8 cellular contexts compared by ENCODE assay signal in the genomic region with DNA sequence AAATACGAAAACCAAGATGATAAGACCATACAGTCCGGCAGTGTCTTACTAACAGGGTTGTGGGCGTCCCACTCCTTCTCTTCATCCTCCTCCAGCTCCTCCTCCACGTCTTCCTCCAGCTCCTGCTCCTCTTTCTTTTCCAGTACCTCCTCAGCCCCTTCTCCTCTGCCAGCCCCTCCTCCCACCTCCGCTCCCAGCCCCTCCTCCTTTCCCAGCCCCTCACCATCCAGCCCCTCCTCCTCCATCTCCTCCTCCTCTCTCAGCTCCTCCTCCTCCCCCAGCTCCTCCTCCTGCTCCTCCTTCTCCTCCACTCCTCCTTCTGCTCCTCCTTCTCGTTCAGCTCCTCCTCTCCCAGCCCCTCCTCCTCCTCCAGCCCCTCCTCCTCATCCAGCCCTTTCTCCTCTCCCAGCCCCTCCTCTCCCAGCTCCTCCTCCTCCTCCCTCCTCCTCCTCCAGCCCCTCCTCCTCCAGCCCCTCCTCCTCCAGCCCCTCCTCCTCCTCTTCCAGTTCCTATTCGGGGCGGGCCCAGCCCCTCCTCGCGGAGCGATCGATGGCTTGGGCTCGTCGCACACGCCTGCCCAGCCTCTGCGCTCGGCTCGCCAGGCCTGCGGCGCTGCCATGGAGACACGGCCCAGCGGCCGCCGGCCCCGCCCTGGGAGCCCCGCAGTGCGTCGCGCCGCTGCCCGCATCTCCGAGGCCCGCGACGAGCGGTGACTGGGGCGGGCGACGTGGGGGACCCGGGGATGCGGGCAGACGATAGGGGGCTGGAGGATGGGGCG. TPM values are rescaled to one million over a fixed set of nuclear protein-coding genes. Genes with fewer than 3 reads are reported as not detected.
A peak's percentile ranks its signal among the peaks of the same experiment; 100 is the strongest.
DNase-seq lines count a peak whose midpoint lies in the region; ATAC-seq, FAIRE-seq and TF ChIP-seq lines count a peak whose summit lies in the region.

A gene with protein sequence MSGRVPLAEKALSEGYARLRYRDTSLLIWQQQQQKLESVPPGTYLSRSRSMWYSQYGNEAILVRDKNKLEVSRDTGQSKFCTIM (plus strand): TSS at position 654 of the 778 bp plus-strand sequence. CDS start 1,267 bp downstream, outside the sequence.

- BruUV-seq in OCI-LY7 (replicated peaks; lab: Mats Ljungman, UMichigan) (no TSS peak), endothelial cell of umbilical vein (replicated peaks; lab: Mats Ljungman, UMichigan) (no TSS peak)

- H3K4me1 ChIP-seq in OCI-LY7 (ENCODE audit: insufficient read depth, low read length, poor library complexity, severe bottlenecking): peaks cover 12% of the 10 kb centered on the region
- H3K4me1 ChIP-seq in endothelial cell of umbilical vein (ENCODE audit: control insufficient read depth, extremely low read depth, insufficient read depth, low read length): peaks cover 5% of the 10 kb centered on the region

- DNase-seq in COLO829 (ENCODE audit: low spot score): peak; percentile 99
- peak; percentile 96 for DNase-seq in HuH-7 (ENCODE audit: low spot score)
- peak; percentile 98 for DNase-seq in OCI-LY7 (ENCODE audit: low spot score)
- peak; percentile 90 for DNase-seq in activated CD8-positive, alpha-beta memory T cell treated with anti-CD3 and anti-CD28 coated beads, Interleukin-2, amount 50 U/mL, for 48 hours
- peak; percentile 98 for DNase-seq in endothelial cell of umbilical vein (ENCODE audit: low read depth, low spot score)
- DNase-seq in midbrain (lab: John Stamatoyannopoulos, UW): peak; percentile 97
- DNase-seq in stimulated activated CD8-positive, alpha-beta memory T cell treated with anti-CD3 and anti-CD28 coated beads, Interleukin-15, amount 100 ng/mL, for 48 hours (ENCODE audit: low read depth in 2 of 2): peak; percentile 88 to 92

- ATAC-seq in GM21447 (IDR thresholded peaks at IDR 0.05; ENCODE audit: unreplicated experiment): peak; percentile 65

- dilution Hi-C loops in endothelial cell of umbilical vein (cut with MboI; ENCODE audit: extremely low pct_ligation_motif_present, low sequenced_read_pairs): no loop called here

- CTCF ChIA-PET in OCI-LY7 (lab: Charles Lee; ENCODE audit: unreplicated experiment): interaction anchor here (0.6 to 1.6 kb wide), 5 partner anchors 26 to 1506 kb away, joined by 3 to 8 read pairs (median 3); no protein-coding TSS in a partner anchor
- CTCF ChIA-PET in endothelial cell of umbilical vein (lab: Charles Lee): interaction anchor here (0.8 to 4.0 kb wide), 6 partner anchors 10 to 425 kb away, joined by 3 to 24 read pairs (median 5); no protein-coding TSS in a partner anchor

- H3K27ac ChIP-seq in OCI-LY7 (ENCODE audit: low read depth, low read length, poor library complexity, severe bottlenecking) (peak within 1 kb of the TSS; percentile 54), endothelial cell of umbilical vein (ENCODE audit: insufficient read depth, low read depth, low read length) (no peak within 1 kb of the TSS)

- H4K20me1 ChIP-seq in OCI-LY7 (ENCODE audit: insufficient read depth, low read length): no peaks in the 10 kb centered on the region
- no peaks in the 10 kb centered on the region for H4K20me1 ChIP-seq in endothelial cell of umbilical vein (replicated peaks; ENCODE audit: control insufficient read depth, extremely low read depth, insufficient read depth, low read length)

- H3K4me3 ChIP-seq in OCI-LY7 (ENCODE audit: low read depth, low read length, poor library complexity, severe bottlenecking) (peak within 1 kb of the TSS; percentile 83), endothelial cell of umbilical vein (replicated peaks in 1 of 3; ENCODE audit: insufficient read depth in 1 of 3, low read depth in 1 of 3, low read length in 3 of 3) (peak within 1 kb of the TSS; percentile 62 to 84 (median 76))

- peak; percentile 43 for TF ChIP-seq POLR2A in endothelial cell of umbilical vein (IDR thresholded peaks at IDR 0.05; ENCODE audit: low read depth, low read length)

- H2AFZ ChIP-seq in OCI-LY7 (ENCODE audit: low read length) (peak within 1 kb of the TSS; percentile 69), endothelial cell of umbilical vein (ENCODE audit: low read depth, low read length) (peak within 1 kb of the TSS; percentile 95)

- H3K9me1 ChIP-seq in endothelial cell of umbilical vein (replicated peaks; ENCODE audit: control insufficient read depth, extremely low read depth, insufficient read depth, low read length): no peaks in the 10 kb centered on the region

- H3K79me2 ChIP-seq in OCI-LY7 (ENCODE audit: insufficient read depth, low read depth, low read length): no peaks in the 10 kb centered on the region
- no peaks in the 10 kb centered on the region for H3K79me2 ChIP-seq in endothelial cell of umbilical vein (ENCODE audit: control insufficient read depth, insufficient read depth, low read length)

- peak within 1 kb of the TSS; percentile 41 for H3K9ac ChIP-seq in endothelial cell of umbilical vein (replicated peaks; ENCODE audit: extremely low read depth, insufficient read depth, low read length)

- H3K9me3 ChIP-seq in OCI-LY7 (ENCODE audit: low read length): no peaks in the 10 kb centered on the region
- no peaks in the 10 kb centered on the region for H3K9me3 ChIP-seq in endothelial cell of umbilical vein (replicated peaks; ENCODE audit: control insufficient read depth, insufficient read depth, low read length)

- H3K36me3 ChIP-seq in OCI-LY7 (ENCODE audit: insufficient read depth, low read length): peaks cover 8% of the 10 kb centered on the region; the same call in 1 of the 2 replicates
- peaks cover 0 to 2% of the 10 kb centered on the region in 2 experiments for H3K36me3 ChIP-seq in endothelial cell of umbilical vein (ENCODE audit: control insufficient read depth in 2 of 2, extremely low read depth in 1 of 2, insufficient read depth in 2 of 2, low read length in 2 of 2)

- intact Hi-C loops in OCI-LY7 (cut with micrococcal nuclease; ENCODE audit: unreplicated experiment) (loop anchor here (5.0 kb wide), 2 partner anchors 42 to 112 kb away; partner anchors contain the start of genes BRD3 and WDR5), endothelial cell of umbilical vein (cut with micrococcal nuclease) (loop anchor here (1.0 to 2.0 kb wide), 4 partner anchors 32 to 904 kb away; partner anchors contain the start of genes BRD3, RALGDS and VAV2)

- TF ChIP-seq CTCF in OCI-LY7 (conservative IDR thresholded peaks at IDR 0.05; ENCODE audit: low read length) (no peak), endothelial cell of umbilical vein (IDR thresholded peaks at IDR 0.05; ENCODE audit: extremely low read depth in 1 of 2, insufficient read depth in 1 of 2, low read depth in 1 of 2, low read length in 2 of 2) (no peak)

- no peaks in the 10 kb centered on the region for H3K27me3 ChIP-seq in endothelial cell of umbilical vein (ENCODE audit: control insufficient read depth in 2 of 2, insufficient read depth in 2 of 2, low read length in 2 of 2)

- peak within 1 kb of the TSS; percentile 73 for H3K4me2 ChIP-seq in OCI-LY7 (ENCODE audit: low read length)
- peak within 1 kb of the TSS; percentile 80 for H3K4me2 ChIP-seq in endothelial cell of umbilical vein (ENCODE audit: insufficient read depth, low read length)

- FAIRE-seq in endothelial cell of umbilical vein (lab: Jason Lieb, UNC): peak; percentile 100

- H3K9me2 ChIP-seq in OCI-LY7 (ENCODE audit: insufficient read depth, low read length): no peaks in the 10 kb centered on the region

- POLR2A ChIA-PET in OCI-LY7 (lab: Charles Lee) (interaction anchor here (0.6 to 1.2 kb wide), 8 partner anchors 21 to 298 kb away, joined by 3 to 6 read pairs (median 4); no protein-coding TSS in a partner anchor), endothelial cell of umbilical vein (lab: Charles Lee) (interaction anchor here (0.6 to 0.7 kb wide), 3 partner anchors 31 to 1759 kb away, joined by 5 to 7 read pairs (median 5); no protein-coding TSS in a partner anchor)

TF ChIP-seq in endothelial cell of umbilical vein, 7 proteins besides CTCF, POLR2A, EP300 and RAD21:
- TF ChIP-seq, protein P1, sequence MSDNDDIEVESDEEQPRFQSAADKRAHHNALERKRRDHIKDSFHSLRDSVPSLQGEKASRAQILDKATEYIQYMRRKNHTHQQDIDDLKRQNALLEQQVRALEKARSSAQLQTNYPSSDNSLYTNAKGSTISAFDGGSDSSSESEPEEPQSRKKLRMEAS (IDR thresholded peaks at IDR 0.05; ENCODE audit: insufficient read depth, insufficient read length): no peak
- no peak for TF ChIP-seq FOS (IDR thresholded peaks at IDR 0.05; ENCODE audit: borderline replicate concordance, insufficient read depth, low read length)
- TF ChIP-seq JUN (IDR thresholded peaks at IDR 0.05; ENCODE audit: borderline replicate concordance, insufficient read depth, insufficient read length, low read depth): no peak
- TF ChIP-seq GATA2 (IDR thresholded peaks at IDR 0.05; ENCODE audit: insufficient read depth, insufficient read length, low read depth, low read length): no peak
- no peak for TF ChIP-seq MYC (IDR thresholded peaks at IDR 0.05; ENCODE audit: low read depth, low read length)
- no peak for TF ChIP-seq POLR2AphosphoS5 (IDR thresholded peaks at IDR 0.05; ENCODE audit: insufficient read depth, low read depth, low read length)
- TF ChIP-seq EZH2 (IDR thresholded peaks at IDR 0.05; ENCODE audit: borderline replicate concordance, low read depth, low read length, severe bottlenecking): no peak

RNA-seq across cellular contexts. Expression of the gene that starts here (rescaled TPM):
- 12.4 and 21.6 TPM in 2 replicates for total RNA-seq in OCI-LY7 (2014; rRNA removed; shearing (Covaris generic))
- 13.7 and 16.4 TPM in 2 replicates for total RNA-seq in OCI-LY7 (2022)
- total RNA-seq in endothelial cell of umbilical vein: 15.4 and 18.2 TPM in 2 replicates
- 10.6 and 11.9 TPM in 2 replicates for polyA plus RNA-seq in endothelial cell of umbilical vein
- 11.8 and 13.1 TPM in 2 replicates for polyA plus RNA-seq in endothelial cell of umbilical vein (2011; cell fraction: cytosol; rRNA removed)
- 7.0 and 8.3 TPM in 2 replicates for polyA plus RNA-seq in endothelial cell of umbilical vein (2011; cell fraction: nucleus; rRNA removed)
- 13.4 and 13.5 TPM in 2 replicates for polyA plus RNA-seq in endothelial cell of umbilical vein (2012)
- polyA minus RNA-seq in endothelial cell of umbilical vein: 6.8 and 10.0 TPM in 2 replicates
- 8.9 TPM for polyA minus RNA-seq in endothelial cell of umbilical vein (2011; cell fraction: cytosol; rRNA and poly(A)+ RNA removed)
- 2.3 and 4.9 TPM in 2 replicates for polyA minus RNA-seq in endothelial cell of umbilical vein (2011; cell fraction: nucleus; rRNA and poly(A)+ RNA removed)
